Comparison of ENCODE assay signal across 8 cellular contexts in the genomic region with DNA sequence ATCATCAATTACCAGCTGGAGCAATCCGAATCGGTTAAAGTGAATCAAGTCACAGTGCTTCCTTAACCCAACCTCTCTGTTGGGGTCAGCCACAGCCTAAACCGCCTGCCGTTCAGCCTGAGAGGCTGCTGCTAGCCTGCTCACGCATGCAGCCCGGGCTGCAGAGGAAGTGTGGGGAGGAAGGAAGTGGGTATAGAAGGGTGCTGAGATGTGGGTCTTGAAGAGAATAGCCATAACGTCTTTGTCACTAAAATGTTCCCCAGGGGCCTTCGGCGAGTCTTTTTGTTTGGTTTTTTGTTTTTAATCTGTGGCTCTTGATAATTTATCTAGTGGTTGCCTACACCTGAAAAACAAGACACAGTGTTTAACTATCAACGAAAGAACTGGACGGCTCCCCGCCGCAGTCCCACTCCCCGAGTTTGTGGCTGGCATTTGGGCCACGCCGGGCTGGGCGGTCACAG. TPM values are rescaled to one million over a fixed set of nuclear protein-coding genes. Genes with fewer than 3 reads are reported as not detected.
A peak's percentile ranks its signal among the peaks of the same experiment; 100 is the strongest.
DNase-seq lines count a peak whose midpoint lies in the region; ATAC-seq lines count a peak whose summit lies in the region.

No MANE protein-coding gene starts in this region.

- peak; percentile 73 for ATAC-seq in GM21529 (IDR thresholded peaks at IDR 0.05; ENCODE audit: unreplicated experiment)

- peak overlapping the region; percentile 57 for H3K4me3 ChIP-seq in mesodermal cell (ENCODE audit: extremely low read depth, insufficient read depth, low read length, poor library complexity, severe bottlenecking)

- H3K4me1 Mint-ChIP-seq in dendritic cell treated with granulocyte-macrophage colony-stimulating factor and Interleukin-4, amounts not matched to agents 40 ng/mL and 50 ng/mL, for 4 days (ENCODE audit: low read depth), result peaks cover 52% of the 10 kb centered on the region

- H3K27me3 Mint-ChIP-seq in dendritic cell treated with granulocyte-macrophage colony-stimulating factor and Interleukin-4, amounts not matched to agents 40 ng/mL and 50 ng/mL, for 4 days, result no peaks in the 10 kb centered on the region

- peak; percentile 76 for DNase-seq in DMS53 treated with DMSO at 0.1 percent for 48 hours (lab: John Stamatoyannopoulos, UW; ENCODE audit: unreplicated experiment)
- DNase-seq in HuH-7.5 (ENCODE audit: low spot score), result peak; percentile 22
- DNase-seq in activated CD4-positive, CD25-positive, alpha-beta regulatory T cell treated with anti-CD3 and anti-CD28 coated beads, Interleukin-2, amount 50 U/mL, for 72 hours, result peak; percentile 68
- peak; percentile 23 for DNase-seq in stimulated activated CD8-positive, alpha-beta memory T cell treated with anti-CD3 and anti-CD28 coated beads, Interleukin-7, amount 100 ng/mL, for 24 hours (ENCODE audit: low read depth)
- DNase-seq in NCI-H1436 (lab: John Stamatoyannopoulos, UW), result no peak

- H3K9me3 Mint-ChIP-seq in dendritic cell treated with granulocyte-macrophage colony-stimulating factor and Interleukin-4, amounts not matched to agents 40 ng/mL and 50 ng/mL, for 4 days, result no peaks in the 10 kb centered on the region

- peak overlapping the region; percentile 91 for H3K4me3 Mint-ChIP-seq in dendritic cell treated with granulocyte-macrophage colony-stimulating factor and Interleukin-4, amounts not matched to agents 40 ng/mL and 50 ng/mL, for 4 days

- H3K27ac Mint-ChIP-seq in dendritic cell treated with granulocyte-macrophage colony-stimulating factor and Interleukin-4, amounts not matched to agents 40 ng/mL and 50 ng/mL, for 4 days, result peak overlapping the region; percentile 81

- H3K9me3 ChIP-seq in mesodermal cell (ENCODE audit: control insufficient read depth, low read length), result no peaks in the 10 kb centered on the region

- 11 to 14% methylated on average over 13 to 14 of the region's 17 CpGs for WGBS in mesodermal cell (ENCODE audit: insufficient coverage in 2 of 2), 2 experiments

- intact Hi-C loops in dendritic cell treated with granulocyte-macrophage colony-stimulating factor and Interleukin-4, amounts not matched to agents 40 ng/mL and 50 ng/mL, for 4 days (cut with micrococcal nuclease), result loop anchor here (5.0 to 10.0 kb wide), 4 partner anchors 62 to 279 kb away; no protein-coding TSS in a partner anchor

- H3K36me3 Mint-ChIP-seq in dendritic cell treated with granulocyte-macrophage colony-stimulating factor and Interleukin-4, amounts not matched to agents 40 ng/mL and 50 ng/mL, for 4 days (ENCODE audit: low read depth), result peaks cover 6% of the 10 kb centered on the region

- no peaks in the 10 kb centered on the region for H3K4me1 ChIP-seq in mesodermal cell (ENCODE audit: control insufficient read depth, insufficient read depth, low read length, poor library complexity, severe bottlenecking)

- no peaks in the 10 kb centered on the region for H3K36me3 ChIP-seq in mesodermal cell (ENCODE audit: control insufficient read depth, insufficient read depth, low read length)

- no peak overlapping the region for H3K27ac ChIP-seq in mesodermal cell (ENCODE audit: low read depth, low read length, severe bottlenecking)

RNA-seq across cellular contexts. Expression of a gene that starts 0.5 kb away (rescaled TPM):
- 19.0 TPM for polyA plus RNA-seq in mesodermal cell (2013, experiment 1 of 2)
- polyA plus RNA-seq in mesodermal cell (2013, experiment 2 of 2), result 16.0 TPM
